ENCODE assay signal across 8 cellular contexts in genomic region chr18:9913526-9914333, GRCh38. TPM values are rescaled to one million over a fixed set of nuclear protein-coding genes. Genes with fewer than 3 reads are reported as not detected.
DNase-seq lines count a peak whose midpoint lies in the region; ATAC-seq, FAIRE-seq and TF ChIP-seq lines count a peak whose summit lies in the region.

Gene VAPA (plus strand): TSS chr18:9914016. CDS start chr18:9914257, 241 bp downstream.

- H3K9me3 ChIP-seq in pancreas (no peaks in the 10 kb centered on the region), thyroid gland (no peaks in the 10 kb centered on the region)

- peaks cover 2% of the 10 kb centered on the region for H3K36me3 Mint-ChIP-seq in activated naive CD8-positive, alpha-beta T cell treated with anti-CD3 and anti-CD28 coated beads, Interleukin-2, amount 50 U/mL, for 24 hours (ENCODE audit: low read depth)

- 0 to 1% methylated on average over 52 to 87 of the region's 87 CpGs for WGBS in pancreas, 2 donors
- WGBS in thyroid gland, 2 donors, result 0 to 1% methylated on average over 10 to 22 of the region's 87 CpGs

- TF ChIP-seq POLR2A in GM12892 (IDR thresholded peaks at IDR 0.05; ENCODE audit: low read depth, low read length) (peak; percentile 87; the same call in 1 of the 2 replicates), thyroid gland (IDR thresholded peaks at IDR 0.05) (peak; percentile 91 to 97)

- peak within 1 kb of the TSS; percentile 89 for H3K4me3 Mint-ChIP-seq in activated naive CD8-positive, alpha-beta T cell treated with anti-CD3 and anti-CD28 coated beads, Interleukin-2, amount 50 U/mL, for 24 hours

- TF ChIP-seq CTCF in pancreas (IDR thresholded peaks at IDR 0.05), result no peak
- no peak for TF ChIP-seq CTCF in thyroid gland (IDR thresholded peaks at IDR 0.05)

- peak within 1 kb of the TSS; percentile 78 to 98 (median 88) for H3K4me3 ChIP-seq in pancreas
- peak within 1 kb of the TSS; percentile 63 to 86 (median 86) for H3K4me3 ChIP-seq in thyroid gland (replicated peaks in 1 of 3)

- peak; percentile 99 for FAIRE-seq in GM12892 (lab: Jason Lieb, UNC)
- no peak for FAIRE-seq in pancreas (lab: Jason Lieb, UNC)

- intact Hi-C loops in Right ventricle myocardium superior (cut with DNase I) (loop anchor here (10.0 kb wide), 1 partner anchor 89 kb away; no protein-coding TSS in a partner anchor), pancreas (cut with DNase I) (no loop called here), thyroid gland (cut with DNase I) (no loop called here)

- H3K27ac ChIP-seq in pancreas (peak within 1 kb of the TSS; percentile 93 to 100 (median 96)), thyroid gland (peak within 1 kb of the TSS; percentile 99 to 100 (median 99))

- DNase-seq in GM12892 (ENCODE audit: insufficient read length), result peak; percentile 86
- DNase-seq in NCI-H1436 (lab: John Stamatoyannopoulos, UW), result peak; percentile 92
- peak; percentile 94 for DNase-seq in SW480 (ENCODE audit: low spot score)
- peak; percentile 92 for DNase-seq in activated naive CD8-positive, alpha-beta T cell treated with anti-CD3 and anti-CD28 coated beads, Interleukin-2, amount 50 U/mL, for 24 hours
- DNase-seq in Right ventricle myocardium superior, result peak; percentile 97
- DNase-seq in pancreas, result peak; percentile 91 to 97 (median 95)
- peak; percentile 94 to 96 for DNase-seq in thyroid gland

- H3K4me1 Mint-ChIP-seq in activated naive CD8-positive, alpha-beta T cell treated with anti-CD3 and anti-CD28 coated beads, Interleukin-2, amount 50 U/mL, for 24 hours, result peaks cover 29% of the 10 kb centered on the region

- H3K9me3 Mint-ChIP-seq in activated naive CD8-positive, alpha-beta T cell treated with anti-CD3 and anti-CD28 coated beads, Interleukin-2, amount 50 U/mL, for 24 hours, result no peaks in the 10 kb centered on the region

- H3K36me3 ChIP-seq in pancreas (no peaks in the 10 kb centered on the region), thyroid gland (no peaks in the 10 kb centered on the region)

- ATAC-seq in HG02840 (IDR thresholded peaks at IDR 0.05; ENCODE audit: low FRiP score, unreplicated experiment) (peak; percentile 85), Right ventricle myocardium superior (ENCODE audit: poor library complexity) (peak; percentile 97), pancreas (peak; percentile 88 to 96 (median 92))
- peak; percentile 89 for ATAC-seq in activated naive CD8-positive, alpha-beta T cell treated with anti-CD3 and anti-CD28 coated beads, Interleukin-2, amount 50 U/mL, for 24 hours

- H3K27me3 Mint-ChIP-seq in activated naive CD8-positive, alpha-beta T cell treated with anti-CD3 and anti-CD28 coated beads, Interleukin-2, amount 50 U/mL, for 24 hours, result no peaks in the 10 kb centered on the region

- H3K27ac Mint-ChIP-seq in activated naive CD8-positive, alpha-beta T cell treated with anti-CD3 and anti-CD28 coated beads, Interleukin-2, amount 50 U/mL, for 24 hours, result peak within 1 kb of the TSS; percentile 95

- H3K27me3 ChIP-seq in pancreas, result no peaks in the 10 kb centered on the region
- H3K27me3 ChIP-seq in thyroid gland, result no peaks in the 10 kb centered on the region

- H3K4me1 ChIP-seq in pancreas (peaks cover 7 to 31% (median 28%) of the 10 kb centered on the region in 3 donors), thyroid gland (peaks cover 26 to 30% of the 10 kb centered on the region in 2 donors)

RNA-seq across cellular contexts. Expression of gene VAPA, which starts in this region (rescaled TPM):
- polyA plus RNA-seq in GM12892 (2012; ENCODE audit: missing spikeins), result 149 TPM
- 189 TPM for total RNA-seq in Right ventricle myocardium superior
- 100 to 1,000 TPM in 2 of 6 donors, 10 to 100 TPM in 4; 85.7 to 117 (median 99.5) TPM for total RNA-seq in pancreas
- 10 to 100 TPM; 33.5 to 80.3 TPM for polyA plus RNA-seq in pancreas
- 100 to 1,000 TPM; 232 to 261 (median 244) TPM for total RNA-seq in thyroid gland

Comparison
In these comparisons a context has a peak if more than half of its experiments do, and no peak if none do; other contexts are left out.
1. Peak in every context shown above with its lines: DNase-seq, ATAC-seq, H3K4me3 ChIP-seq and H3K27ac ChIP-seq.